Comparison of ENCODE assay signal across 8 cellular contexts in the genomic region with DNA sequence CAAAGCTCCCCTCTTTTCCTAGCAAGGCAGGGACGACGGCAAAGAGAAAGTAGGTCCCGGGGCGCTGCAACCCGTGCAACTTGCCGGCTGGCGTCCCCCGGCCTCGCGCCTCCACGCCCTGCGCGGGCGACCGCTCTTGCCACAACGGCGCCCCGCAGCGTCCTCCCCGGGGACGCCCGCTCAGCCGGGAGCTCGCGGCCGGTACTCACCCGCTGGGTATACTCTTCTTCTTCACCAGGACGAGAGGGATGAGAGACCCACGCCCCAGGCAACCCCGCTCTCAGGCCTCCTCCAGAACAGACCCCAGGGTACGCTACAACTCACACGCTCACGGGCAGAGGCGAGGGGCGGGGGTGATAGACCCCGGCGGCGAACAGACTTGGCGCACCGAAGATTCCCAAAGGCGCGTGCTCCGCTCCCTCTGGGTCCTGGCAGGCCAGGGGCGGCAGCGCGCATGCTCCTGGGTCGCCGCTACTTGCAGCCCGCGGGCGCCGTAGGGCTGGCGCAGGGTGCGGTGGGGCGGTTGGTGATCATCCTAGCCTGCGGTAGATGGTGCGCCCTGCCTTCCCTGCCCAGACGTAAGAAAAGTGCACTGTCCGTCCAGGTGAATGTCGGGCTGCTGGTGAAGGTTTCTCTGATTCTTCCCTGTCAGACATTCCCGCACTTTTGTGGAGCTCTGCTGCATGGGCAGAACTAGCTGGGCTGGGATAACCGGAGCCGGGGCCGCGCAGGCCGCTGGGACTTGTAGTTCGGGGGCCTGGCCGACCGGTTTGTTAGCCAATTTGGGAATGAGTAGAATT. TPM values are rescaled to one million over a fixed set of nuclear protein-coding genes. Genes with fewer than 3 reads are reported as not detected.
DNase-seq lines count a peak whose midpoint lies in the region; ATAC-seq and TF ChIP-seq lines count a peak whose summit lies in the region.

A gene with protein sequence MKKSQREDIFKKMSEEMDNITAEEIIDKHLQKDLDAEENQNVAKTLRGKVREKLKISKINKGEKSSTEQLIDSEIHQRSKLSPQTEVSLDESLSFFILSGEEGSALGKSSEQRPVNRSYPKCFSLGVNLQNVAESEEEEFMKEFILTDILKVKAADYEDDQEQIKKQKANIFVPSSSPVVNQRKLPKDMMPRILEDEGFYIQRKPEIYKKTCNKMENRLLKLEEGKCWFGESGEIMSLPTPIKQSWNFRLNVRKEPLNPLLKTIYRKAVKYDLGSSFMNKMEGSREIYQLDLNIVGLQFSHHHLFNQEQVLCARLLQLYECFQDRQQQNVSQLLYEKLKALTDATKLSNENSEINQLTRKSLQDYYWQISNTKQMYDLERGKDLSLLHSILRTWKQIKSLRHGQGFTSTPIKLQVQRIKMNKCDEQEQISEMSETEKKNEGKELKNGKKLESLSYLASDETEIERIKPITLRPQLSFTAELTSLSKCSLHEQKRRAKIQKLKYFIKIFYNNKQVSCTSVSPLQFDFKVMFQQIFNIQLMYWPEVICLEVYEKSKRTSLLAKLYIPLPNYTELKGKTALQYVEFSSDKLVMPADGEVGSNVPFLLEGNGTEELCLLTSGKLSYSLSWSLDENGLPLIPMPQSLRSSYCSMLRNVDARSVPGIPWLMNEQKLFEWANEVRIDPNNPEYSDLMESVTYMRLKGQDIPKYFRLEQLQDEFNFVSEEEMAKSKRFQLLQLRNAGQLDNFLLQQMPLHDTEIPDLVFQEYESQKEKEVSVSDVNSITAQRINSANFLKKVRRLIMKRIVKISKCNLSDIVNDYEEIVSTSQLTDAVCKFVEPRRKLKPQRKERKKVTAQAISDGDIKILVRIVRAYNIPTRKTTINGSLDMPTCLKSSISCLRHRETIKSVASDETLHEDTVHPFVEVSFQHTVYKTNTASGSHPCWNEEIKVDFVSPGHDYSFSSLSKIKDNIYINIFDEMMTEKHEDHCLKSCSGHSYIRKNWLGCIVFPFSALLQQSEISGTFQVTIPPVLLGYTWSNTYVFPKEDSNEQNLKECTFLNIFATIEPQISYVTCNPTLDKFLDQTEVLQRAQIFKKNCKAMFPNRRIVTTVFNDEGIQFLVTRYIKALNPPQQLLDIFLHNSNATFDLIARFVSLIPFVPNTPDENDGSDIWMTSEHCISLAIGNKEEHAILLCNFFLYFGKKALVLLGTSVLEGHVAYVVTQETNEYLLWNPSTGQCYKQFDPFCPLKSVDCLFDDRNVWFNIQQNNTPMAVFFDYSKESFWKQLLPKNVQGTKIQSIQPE (N-terminal part only) (plus strand): TSS at position 522 of the 800 bp plus-strand sequence. CDS start 3,349 bp downstream, outside the sequence.

- no peaks in the 10 kb centered on the region for H3K9me3 Mint-ChIP-seq in activated T-helper 17 cell treated with anti-CD3 and anti-CD28 coated beads, Interleukin-2, amount 50 U/mL, for 72 hours
- no peaks in the 10 kb centered on the region for H3K9me3 Mint-ChIP-seq in natural killer cell

- H3K4me1 ChIP-seq in HUES6 (ENCODE audit: control insufficient read depth, insufficient read depth, low read length) (no peaks in the 10 kb centered on the region), Panc1 (ENCODE audit: control insufficient read depth, insufficient read depth, low read length) (0 out of 2 replicates have a peak, but pooled peaks cover 7% of the 10 kb centered on the region)

- peak within 1 kb of the TSS; percentile 80 for H3K9ac ChIP-seq in HUES6 (ENCODE audit: low read length)

- intact Hi-C loops in Panc1 (cut with micrococcal nuclease; ENCODE audit: unreplicated experiment) = no loop called here
- intact Hi-C loops in natural killer cell (cut with micrococcal nuclease) = loop anchor here (2.0 kb wide), 1 partner anchor 75 kb away; no protein-coding TSS in a partner anchor

- TF ChIP-seq CTCF in Panc1 (IDR thresholded peaks at IDR 0.05) (peak; percentile 58), natural killer cell (IDR thresholded peaks at IDR 0.05) (no peak)

- H3K27me3 ChIP-seq in HUES6 (ENCODE audit: control insufficient read depth, insufficient read depth, low read length) (no peaks in the 10 kb centered on the region), Panc1 (ENCODE audit: control insufficient read depth, insufficient read depth, low read length) (peaks cover 16% of the 10 kb centered on the region)

- CTCF ChIA-PET in Panc1 (lab: Charles Lee) = interaction anchor here (1.0 to 1.5 kb wide), 2 partner anchors 109 to 214 kb away, joined by 3 to 6 read pairs; a partner anchor contains a TSS

- H3K4me3 Mint-ChIP-seq in activated T-helper 17 cell treated with anti-CD3 and anti-CD28 coated beads, Interleukin-2, amount 50 U/mL, for 72 hours = peak within 1 kb of the TSS; percentile 88
- peak within 1 kb of the TSS; percentile 94 for H3K4me3 Mint-ChIP-seq in natural killer cell

- no peaks in the 10 kb centered on the region for H3K9me3 ChIP-seq in HUES6 (ENCODE audit: control insufficient read depth, insufficient read depth, low read depth, low read length)
- H3K9me3 ChIP-seq in Panc1 (ENCODE audit: control insufficient read depth, insufficient read depth, low read depth, low read length) = no peaks in the 10 kb centered on the region

- no TSS peak for BruUV-seq in Panc1 (replicated peaks; lab: Mats Ljungman, UMichigan)

- DNase-seq in DMS53 treated with DMSO at 0.1 percent for 48 hours (lab: John Stamatoyannopoulos, UW; ENCODE audit: unreplicated experiment) (peak; percentile 79), Panc1 (ENCODE audit: low read depth, low spot score) (peak; percentile 67), fibroblast of peridontal ligament (ENCODE audit: extremely low read depth) (peak; percentile 76), natural killer cell (peak; percentile 38)
- peak; percentile 81 for DNase-seq in stimulated activated naive CD8-positive, alpha-beta T cell treated with anti-CD3 and anti-CD28 coated beads, Interleukin-15, Interleukin-2, amounts not matched to agents 100 U/mL and 50 U/mL, for 24 hours

- peak; percentile 84 for ATAC-seq in GM21423 (IDR thresholded peaks at IDR 0.05; ENCODE audit: unreplicated experiment)
- ATAC-seq in Panc1 = peak; percentile 99
- ATAC-seq in activated T-helper 17 cell treated with anti-CD3 and anti-CD28 coated beads, Interleukin-2, amount 50 U/mL, for 72 hours (replicated peaks) = peak; percentile 94
- ATAC-seq in natural killer cell = peak; percentile 76 to 82 (median 81)
- peak; percentile 95 for ATAC-seq in stimulated activated naive CD8-positive, alpha-beta T cell treated with anti-CD3 and anti-CD28 coated beads, Interleukin-15, Interleukin-2, amounts not matched to agents 100 U/mL and 50 U/mL, for 24 hours

- H3K4me3 ChIP-seq in HUES6 (ENCODE audit: low read depth, low read length) = peak within 1 kb of the TSS; percentile 87
- peak within 1 kb of the TSS; percentile 88 to 89 for H3K4me3 ChIP-seq in Panc1 (ENCODE audit: low read depth in 2 of 2, low read length in 2 of 2)

- H3K4me1 Mint-ChIP-seq in activated T-helper 17 cell treated with anti-CD3 and anti-CD28 coated beads, Interleukin-2, amount 50 U/mL, for 72 hours = peaks cover 5% of the 10 kb centered on the region
- peaks cover 14 to 15% of the 10 kb centered on the region in 2 donors for H3K4me1 Mint-ChIP-seq in natural killer cell

- no peaks in the 10 kb centered on the region for H3K27me3 Mint-ChIP-seq in activated T-helper 17 cell treated with anti-CD3 and anti-CD28 coated beads, Interleukin-2, amount 50 U/mL, for 72 hours
- H3K27me3 Mint-ChIP-seq in natural killer cell (ENCODE audit: low read depth in 2 of 2) = peaks cover 5 to 11% of the 10 kb centered on the region in 2 donors

- POLR2A ChIA-PET in Panc1 (lab: Charles Lee) = no interaction called here

- peaks cover 9% of the 10 kb centered on the region; the same call in 1 of the 2 replicates for H3K36me3 ChIP-seq in HUES6 (ENCODE audit: control insufficient read depth, insufficient read depth, low read length)
- peaks cover 9% of the 10 kb centered on the region for H3K36me3 ChIP-seq in Panc1 (ENCODE audit: control insufficient read depth, insufficient read depth, low read length)

- peak within 1 kb of the TSS; percentile 32 for H3K27ac Mint-ChIP-seq in activated T-helper 17 cell treated with anti-CD3 and anti-CD28 coated beads, Interleukin-2, amount 50 U/mL, for 72 hours
- H3K27ac Mint-ChIP-seq in natural killer cell = peak within 1 kb of the TSS; percentile 41 to 78

- in situ Hi-C loops in Panc1 (cut with HindIII; ENCODE audit: low pct_unique_long_range_greater_than_20kb, low sequenced_read_pairs) = no loop called here

- H3K27ac ChIP-seq in HUES6 (ENCODE audit: low read depth, low read length) (peak within 1 kb of the TSS; percentile 11; the same call in 1 of the 2 replicates), Panc1 (ENCODE audit: low read length) (peak within 1 kb of the TSS; percentile 95)

- H3K36me3 Mint-ChIP-seq in activated T-helper 17 cell treated with anti-CD3 and anti-CD28 coated beads, Interleukin-2, amount 50 U/mL, for 72 hours (ENCODE audit: low read depth) = no peaks in the 10 kb centered on the region
- no peaks in the 10 kb centered on the region for H3K36me3 Mint-ChIP-seq in natural killer cell

RNA-seq across cellular contexts. Expression of the gene that starts here (rescaled TPM):
- total RNA-seq in Panc1 (2021; ENCODE audit: unreplicated experiment) (0.21 TPM), natural killer cell (under 1 TPM in 2 of 3 donors, not detected in 1; 0.14 to 0.68 TPM)
- polyA plus RNA-seq in Panc1 (2012; ENCODE audit: insufficient read length) = 0.59 TPM
- under 1 TPM; 0.24 to 0.73 TPM for total RNA-seq in activated T-helper 17 cell treated with anti-CD3 and anti-CD28 coated beads, Interleukin-2, amount 50 U/mL, for 72 hours

Comparison
In these comparisons a context has a peak if more than half of its experiments do, and no peak if none do; other contexts are left out.
1. Peak in every context shown above with its lines: DNase-seq, ATAC-seq, H3K4me3 ChIP-seq and H3K27ac ChIP-seq.
2. Peak in DNase-seq, ATAC-seq, H3K4me3 ChIP-seq and H3K27ac ChIP-seq in Panc1; RNA of the gene not detected or under 1 TPM.
3. Peak in ATAC-seq in activated T-helper 17 cell treated with anti-CD3 and anti-CD28 coated beads, Interleukin-2, amount 50 U/mL, for 72 hours; RNA of the gene not detected or under 1 TPM.
4. Peak in DNase-seq and ATAC-seq in natural killer cell; RNA of the gene not detected or under 1 TPM.